Comparison of ENCODE assay signal across 13 cellular contexts in genomic region chr19:55477905-55478304, GRCh38. TPM values are rescaled to one million over a fixed set of nuclear protein-coding genes. Genes with fewer than 3 reads are reported as not detected.
DNase-seq lines count a peak whose midpoint lies in the region; ATAC-seq and TF ChIP-seq lines count a peak whose summit lies in the region.
"Had no signal": no experiment of that assay in that cellular context is flagged by ENCODE, and none has a peak within 500 bp of the region (broad histone marks: within the 10 kb centered on the region; RNA-seq: fewer than 3 reads in every experiment).

No MANE protein-coding gene starts in this region.

- ATAC-seq in naive thymus-derived CD8-positive, alpha-beta T cell: no peak

- H3K27ac Mint-ChIP-seq in naive thymus-derived CD8-positive, alpha-beta T cell: peak overlapping the region in 9 of 10 donors; percentile 25 to 96 (median 68)

- H3K27ac ChIP-seq in BLaER1: no peak overlapping the region
- H3K27ac ChIP-seq in HUES64 (ENCODE audit: low read depth, low read length): no peak overlapping the region
- H3K27ac ChIP-seq: WERI-Rb-1 had no signal

- H3K27me3 ChIP-seq in BLaER1: no peaks in the 10 kb centered on the region
- H3K27me3 ChIP-seq in HUES64 (ENCODE audit: insufficient read depth, low read length): no peaks in the 10 kb centered on the region
- H3K27me3 ChIP-seq: colonic mucosa had no signal

- POLR2A ChIA-PET in naive thymus-derived CD8-positive, alpha-beta T cell (lab: Charles Lee): interaction anchor here (2.1 to 3.1 kb wide), 3 partner anchors 7 to 219 kb away, joined by 9 to 20 read pairs (median 16); partner anchors contain the start of genes NAT14 and PPP6R1

- H3K4me1 ChIP-seq in BLaER1: peaks cover 57% of the 10 kb centered on the region
- H3K4me1 ChIP-seq in HUES64 (ENCODE audit: insufficient read depth, low read length): peaks cover 11% of the 10 kb centered on the region
- H3K4me1 ChIP-seq: colonic mucosa had no signal

- H3K9me3 Mint-ChIP-seq in naive thymus-derived CD8-positive, alpha-beta T cell: no peaks in the 10 kb centered on the region

- H3K27me3 Mint-ChIP-seq in naive thymus-derived CD8-positive, alpha-beta T cell: no peaks in the 10 kb centered on the region

- H3K9me3 ChIP-seq in BLaER1 (no peaks in the 10 kb centered on the region), HUES64 (ENCODE audit: insufficient read depth, low read depth, low read length) (no peaks in the 10 kb centered on the region)
- H3K9me3 ChIP-seq: colonic mucosa had no signal

- H3K4me3 Mint-ChIP-seq in naive thymus-derived CD8-positive, alpha-beta T cell: peak overlapping the region; percentile 53 to 88 (median 72)

- 88% methylated on average over 13 of the region's 13 CpGs for WGBS in HUES64

- in situ Hi-C loops in astrocyte of the cerebellum (cut with HindIII; ENCODE audit: low sequenced_read_pairs): no loop called here

- H3K4me3 ChIP-seq in BLaER1 (peak overlapping the region; percentile 71), HUES64 (ENCODE audit: low read length) (0 out of 2 replicates have a peak overlapping the region, but pooled peaks have one; percentile 64), astrocyte of the cerebellum (ENCODE audit: low read depth, low read length) (peak overlapping the region; percentile 48)

- no peak for DNase-seq in astrocyte of the cerebellum (ENCODE audit: low read depth)
- DNase-seq in naive thymus-derived CD8-positive, alpha-beta T cell: no peak
- DNase-seq in AG08396 (ENCODE audit: low spot score): no peak
- no peak for DNase-seq in OCI-M1 (lab: John Stamatoyannopoulos, UW)
- DNase-seq in HuH-7 (ENCODE audit: low spot score): no peak
- no peak for DNase-seq in EL
- DNase-seq: colonic mucosa; NCI-H510A treated with DMSO at 0.1 percent for 48 hours; stimulated activated CD4-positive, alpha-beta T cell treated with anti-CD3 and anti-CD28 coated beads, Interleukin-2, amount 100 ng/mL, for 24 hours; WERI-Rb-1 had no signal

- H3K9ac ChIP-seq in BLaER1 (peak overlapping the region; percentile 82), HUES64 (ENCODE audit: low read depth, low read length) (no peak overlapping the region)

- H3K36me3 Mint-ChIP-seq in naive thymus-derived CD8-positive, alpha-beta T cell: peaks cover 0 to 5% (median 0%) of the 10 kb centered on the region in 3 donors

- H3K4me1 Mint-ChIP-seq in naive thymus-derived CD8-positive, alpha-beta T cell: peaks cover 22 to 40% (median 30%) of the 10 kb centered on the region in 4 donors

- H3K36me3 ChIP-seq in BLaER1 (peaks cover 15% of the 10 kb centered on the region), HUES64 (ENCODE audit: insufficient read depth, low read length) (no peaks in the 10 kb centered on the region)
- H3K36me3 ChIP-seq: colonic mucosa had no signal

- peaks cover 11% of the 10 kb centered on the region; the same call in 1 of the 2 replicates for H4K20me1 ChIP-seq in BLaER1

- H3K4me2 ChIP-seq in BLaER1: peak overlapping the region; percentile 88

- no peak for TF ChIP-seq CTCF in astrocyte of the cerebellum (IDR thresholded peaks at IDR 0.05; ENCODE audit: low read depth, low read length, missing control alignments)

RNA-seq across cellular contexts. Expression of gene ZNF628, which starts 1.5 kb away (rescaled TPM):
- polyA plus RNA-seq in HUES64 (2013, experiment 1 of 2): 10.1 TPM
- polyA plus RNA-seq in HUES64 (2013, experiment 2 of 2): 10.2 TPM
- total RNA-seq in naive thymus-derived CD8-positive, alpha-beta T cell: 10 to 100 TPM; 13.2 to 15.6 TPM
- under 1 TPM; 0.26 to 0.42 (median 0.32) TPM for polyA plus RNA-seq in naive thymus-derived CD8-positive, alpha-beta T cell

RNA-seq across cellular contexts. Expression of gene NAT14, which starts 7.1 kb away (rescaled TPM):
- polyA plus RNA-seq in HUES64 (2013, experiment 1 of 2): 35.3 TPM
- polyA plus RNA-seq in HUES64 (2013, experiment 2 of 2): 34.2 TPM
- 10 to 100 TPM in 1 of 2 experiments, 1 to 10 TPM in 1; 8.0 to 10.4 TPM for total RNA-seq in naive thymus-derived CD8-positive, alpha-beta T cell
- 1 to 10 TPM; 4.1 to 8.8 (median 7.7) TPM for polyA plus RNA-seq in naive thymus-derived CD8-positive, alpha-beta T cell

RNA-seq across cellular contexts. Expression of gene SSC5D, which starts 10.3 kb away (rescaled TPM):
- 0.65 TPM for polyA plus RNA-seq in HUES64 (2013, experiment 1 of 2)
- 1.0 TPM for polyA plus RNA-seq in HUES64 (2013, experiment 2 of 2)
- total RNA-seq in naive thymus-derived CD8-positive, alpha-beta T cell: 1 to 10 TPM; 1.3 to 1.4 TPM
- under 1 TPM in 2 of 3 donors, not detected in 1; 0.02 to 0.11 TPM for polyA plus RNA-seq in naive thymus-derived CD8-positive, alpha-beta T cell

RNA-seq across cellular contexts. Expression of gene C19orf85, which starts 13.4 kb away (rescaled TPM):
- 2.3 TPM for polyA plus RNA-seq in HUES64 (2013, experiment 1 of 2)
- 2.0 TPM for polyA plus RNA-seq in HUES64 (2013, experiment 2 of 2)
- total RNA-seq in naive thymus-derived CD8-positive, alpha-beta T cell: not detected
- polyA plus RNA-seq in naive thymus-derived CD8-positive, alpha-beta T cell: not detected
- total RNA-seq: colonic mucosa, liver had no signal
- polyA plus RNA-seq: liver had no signal

RNA-seq across cellular contexts. Expression of gene ISOC2, which starts 16.5 kb away (rescaled TPM):
- 54.9 TPM for polyA plus RNA-seq in HUES64 (2013, experiment 1 of 2)
- 52.0 TPM for polyA plus RNA-seq in HUES64 (2013, experiment 2 of 2)
- total RNA-seq in naive thymus-derived CD8-positive, alpha-beta T cell: 10 to 100 TPM; 10.5 to 11.0 TPM
- polyA plus RNA-seq in naive thymus-derived CD8-positive, alpha-beta T cell: 10 to 100 TPM; 30.5 to 35.6 (median 34.2) TPM
